12 cellular contexts compared by ENCODE assay signal in genomic region chr3:149527531-149528343, GRCh38. TPM values are rescaled to one million over a fixed set of nuclear protein-coding genes. Genes with fewer than 3 reads are reported as not detected.
DNase-seq lines count a peak whose midpoint lies in the region; ATAC-seq and TF ChIP-seq lines count a peak whose summit lies in the region.
"Had no signal": no experiment of that assay in that cellular context is flagged by ENCODE, and none has a peak within 500 bp of the region (broad histone marks: within the 10 kb centered on the region; RNA-seq: fewer than 3 reads in every experiment).

No MANE protein-coding gene starts in this region.

- H3K27me3 ChIP-seq in right lobe of liver (no peaks in the 10 kb centered on the region), tibial nerve (no peaks in the 10 kb centered on the region)

- H3K9me3 Mint-ChIP-seq in effector memory CD8-positive, alpha-beta T cell, result no peaks in the 10 kb centered on the region

- intact Hi-C loops in right lobe of liver (cut with DNase I), result no loop called here

- peak; percentile 30 for DNase-seq in DMS153 (lab: John Stamatoyannopoulos, UW)
- no peak for DNase-seq in DMS153 treated with DMSO at 0.1 percent for 48 hours (lab: John Stamatoyannopoulos, UW; ENCODE audit: unreplicated experiment)
- no peak for DNase-seq in effector memory CD8-positive, alpha-beta T cell
- DNase-seq in right lobe of liver, result no peak
- no peak for DNase-seq in tibial nerve (ENCODE audit: low spot score in 2 of 2)
- DNase-seq in effector CD4-positive, alpha-beta T cell, result no peak
- no peak for DNase-seq in dedifferentiated amniotic fluid mesenchymal stem cell (ENCODE audit: extremely low spot score)
- DNase-seq: 8988T, cerebellar nuclear complex, NCI-H526 treated with DMSO at 0.1 percent for 48 hours had no signal

- peaks cover 12 to 13% of the 10 kb centered on the region in 2 donors for H3K4me1 Mint-ChIP-seq in effector memory CD8-positive, alpha-beta T cell (ENCODE audit: low read depth in 2 of 2)

- peak in 1 of 2 donors; percentile 52 for TF ChIP-seq EP300 in tibial nerve (IDR thresholded peaks at IDR 0.05)

- H3K4me3 ChIP-seq in right lobe of liver (no peak overlapping the region), tibial nerve (no peak overlapping the region)

- no peak for ATAC-seq in effector memory CD8-positive, alpha-beta T cell (replicated peaks)
- peak; percentile 62 to 75 (median 74) for ATAC-seq in right lobe of liver
- ATAC-seq in HG03342 (IDR thresholded peaks at IDR 0.05; ENCODE audit: unreplicated experiment), result no peak

- H3K27me3 Mint-ChIP-seq in effector memory CD8-positive, alpha-beta T cell, result peaks cover 19 to 33% of the 10 kb centered on the region in 2 donors

- TF ChIP-seq CTCF in right lobe of liver (IDR thresholded peaks at IDR 0.05) (peak in 3 of 4 donors; percentile 15 to 27 (median 21)), tibial nerve (IDR thresholded peaks at IDR 0.05) (peak in 4 of 5 experiments; percentile 35 to 50 (median 40))

- TF ChIP-seq POLR2A in right lobe of liver (IDR thresholded peaks at IDR 0.05) (no peak), tibial nerve (IDR thresholded peaks at IDR 0.05) (no peak)

- peaks cover 0 to 13% (median 4%) of the 10 kb centered on the region in 4 donors for H3K4me1 ChIP-seq in right lobe of liver
- peaks cover 0 to 65% (median 24%) of the 10 kb centered on the region in 4 donors for H3K4me1 ChIP-seq in tibial nerve

- peak overlapping the region; percentile 2 to 22 for H3K4me3 Mint-ChIP-seq in effector memory CD8-positive, alpha-beta T cell

- no peaks in the 10 kb centered on the region for H3K36me3 Mint-ChIP-seq in effector memory CD8-positive, alpha-beta T cell (ENCODE audit: insufficient read depth)

- WGBS in right lobe of liver (ENCODE audit: insufficient coverage, low coverage, low lambda C conversion rate, missing lambda C conversion rate), result 42% methylated on average over 5 of the region's 5 CpGs
- WGBS in tibial nerve, 2 donors, result 39 to 41% methylated on average over 5 of the region's 5 CpGs

- no peaks in the 10 kb centered on the region for H3K9me3 ChIP-seq in right lobe of liver
- no peaks in the 10 kb centered on the region for H3K9me3 ChIP-seq in tibial nerve

- H3K36me3 ChIP-seq in right lobe of liver, result no peaks in the 10 kb centered on the region
- peaks cover 0 to 27% (median 0%) of the 10 kb centered on the region in 3 donors for H3K36me3 ChIP-seq in tibial nerve

- no peak overlapping the region for H3K27ac Mint-ChIP-seq in effector memory CD8-positive, alpha-beta T cell

- peak overlapping the region in 2 of 3 donors; percentile 4 to 24 for H3K27ac ChIP-seq in right lobe of liver
- H3K27ac ChIP-seq in tibial nerve, result peak overlapping the region; percentile 41 to 93 (median 60)
- H3K27ac ChIP-seq: HL-60 had no signal

RNA-seq across cellular contexts. Expression of gene TM4SF4, which starts 53.2 kb away (rescaled TPM):
- 100 to 1,000 TPM; 210 to 473 (median 316) TPM for total RNA-seq in right lobe of liver
- total RNA-seq in tibial nerve, result not detected

Comparison
In these comparisons a context has a peak if more than half of its experiments do, and no peak if none do; other contexts are left out.
1. ATAC-seq: peak in right lobe of liver (4 of 4); none in effector memory CD8-positive, alpha-beta T cell (single experiment) and HG03342 (single experiment).
2. RNA of gene TM4SF4, which starts 53.2 kb away (total RNA-seq): 210 to 473 TPM in right lobe of liver; not detected in tibial nerve; every median in the first group is over 100 times any median in the second.